Comparison of ENCODE assay signal across 8 cellular contexts in genomic region chr6:92810913-92811312, GRCh38.
DNase-seq lines count a peak whose midpoint lies in the region; ATAC-seq and TF ChIP-seq lines count a peak whose summit lies in the region.

No MANE protein-coding gene starts in this region.

- intact Hi-C loops in stomach (cut with DNase I; ENCODE audit: low total_unique reads): no loop called here

- 0 out of 2 replicates have a peak, but pooled peaks cover 3% of the 10 kb centered on the region for H3K4me1 ChIP-seq in DOHH2 (ENCODE audit: control insufficient read depth, low read length)
- H3K4me1 ChIP-seq in stomach: no peaks in the 10 kb centered on the region

- no peak for TF ChIP-seq EP300 in stomach (IDR thresholded peaks at IDR 0.05)

- H3K79me2 ChIP-seq in DOHH2 (ENCODE audit: control insufficient read depth, low read length): no peaks in the 10 kb centered on the region

- H3K9me3 ChIP-seq in DOHH2 (ENCODE audit: control insufficient read depth, insufficient read depth, low read length) (no peaks in the 10 kb centered on the region), stomach (no peaks in the 10 kb centered on the region)

- no peak for TF ChIP-seq POLR2A in stomach (IDR thresholded peaks at IDR 0.05)

- peak; percentile 72 for TF ChIP-seq CTCF in DOHH2 (IDR thresholded peaks at IDR 0.05; ENCODE audit: low read depth, low read length, poor library complexity, severe bottlenecking)
- peak; percentile 79 for TF ChIP-seq CTCF in astrocyte of the spinal cord (IDR thresholded peaks at IDR 0.05; ENCODE audit: low read depth, low read length)
- peak in 2 of 7 experiments; percentile 15 to 30 for TF ChIP-seq CTCF in stomach (IDR thresholded peaks at IDR 0.05)

- WGBS in stomach, 5 donors: 4 to 17% (median 11%) methylated on average over 3 of the region's 3 CpGs

- H4K20me1 ChIP-seq in DOHH2 (ENCODE audit: control insufficient read depth, insufficient read depth, low read depth, low read length): no peaks in the 10 kb centered on the region

- no peaks in the 10 kb centered on the region for H3F3A ChIP-seq in DOHH2 (ENCODE audit: control insufficient read depth, insufficient read depth)

- H3K27me3 ChIP-seq in DOHH2 (ENCODE audit: control insufficient read depth, low read length) (no peaks in the 10 kb centered on the region), stomach (no peaks in the 10 kb centered on the region)

- H3K4me2 ChIP-seq in DOHH2 (ENCODE audit: low read length): no peak overlapping the region

- in situ Hi-C loops in astrocyte of the spinal cord (cut with HindIII; ENCODE audit: low sequenced_read_pairs): no loop called here

- DNase-seq in NCI-H345 treated with DMSO at 0.1 percent for 48 hours (lab: John Stamatoyannopoulos, UW; ENCODE audit: unreplicated experiment) (peak; percentile 40), astrocyte of the spinal cord (ENCODE audit: low read depth, low spot score) (peak; percentile 52), lung microvascular endothelial cell (ENCODE audit: low read depth in 2 of 2) (peak; percentile 4 to 48), stomach (no peak), DMS114 treated with DMSO at 0.1 percent for 48 hours (lab: John Stamatoyannopoulos, UW; ENCODE audit: unreplicated experiment) (no peak)

- no peak overlapping the region for H3K4me3 ChIP-seq in DOHH2 (ENCODE audit: low read length)
- no peak overlapping the region for H3K4me3 ChIP-seq in astrocyte of the spinal cord (ENCODE audit: low read depth, low read length)
- H3K4me3 ChIP-seq in stomach: no peak overlapping the region

- H3K36me3 ChIP-seq in DOHH2 (ENCODE audit: control insufficient read depth, low read length): no peaks in the 10 kb centered on the region
- no peaks in the 10 kb centered on the region for H3K36me3 ChIP-seq in stomach

- no peak overlapping the region for H3K27ac ChIP-seq in DOHH2 (ENCODE audit: low read depth, low read length)
- H3K27ac ChIP-seq in stomach: no peak overlapping the region

- peak; percentile 99 for ATAC-seq in GM19395 (IDR thresholded peaks at IDR 0.05; ENCODE audit: unreplicated experiment)
- ATAC-seq in HG03175 (IDR thresholded peaks at IDR 0.05; ENCODE audit: unreplicated experiment): peak; percentile 97

- no peaks in the 10 kb centered on the region for H3K9me2 ChIP-seq in DOHH2 (replicated peaks; ENCODE audit: control insufficient read depth, low read length)

Comparison
In these comparisons a context has a peak if more than half of its experiments do, and no peak if none do; other contexts are left out.
1. DNase-seq: peak in NCI-H345 treated with DMSO at 0.1 percent for 48 hours (single experiment), astrocyte of the spinal cord (single experiment) and lung microvascular endothelial cell (2 of 2); none in stomach (single experiment) and DMS114 treated with DMSO at 0.1 percent for 48 hours (single experiment).